8 cellular contexts compared by ENCODE assay signal in the genomic region with DNA sequence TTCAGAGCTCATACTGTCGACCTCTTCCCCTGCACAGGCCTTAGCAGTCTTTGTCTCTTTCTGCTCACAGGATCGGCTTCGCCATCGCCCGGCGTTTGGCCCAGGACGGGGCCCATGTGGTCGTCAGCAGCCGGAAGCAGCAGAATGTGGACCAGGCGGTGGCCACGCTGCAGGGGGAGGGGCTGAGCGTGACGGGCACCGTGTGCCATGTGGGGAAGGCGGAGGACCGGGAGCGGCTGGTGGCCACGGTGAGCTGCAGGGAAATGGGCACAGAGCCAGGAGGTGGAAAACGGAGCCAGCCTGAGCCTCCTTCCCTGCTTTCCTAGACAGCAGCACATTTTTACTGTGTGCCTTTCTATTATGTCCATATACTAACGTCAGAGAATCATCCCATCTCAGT. TPM values are rescaled to one million over a fixed set of nuclear protein-coding genes. Genes with fewer than 3 reads are reported as not detected.
DNase-seq lines count a peak whose midpoint lies in the region; ATAC-seq and TF ChIP-seq lines count a peak whose summit lies in the region.
"Not testable (repeated sequence)": the region's sequence is repeated elsewhere in the genome, so short reads cannot be mapped to it uniquely, and the experiment has no call there.

No MANE protein-coding gene starts in this region.

- TF ChIP-seq CTCF in LNCaP clone FGC (IDR thresholded peaks at IDR 0.05; ENCODE audit: control insufficient read depth, extremely low read depth, insufficient read depth); breast epithelium (IDR thresholded peaks at IDR 0.05); hepatocyte (IDR thresholded peaks at IDR 0.05; ENCODE audit: poor library complexity); osteoblast (IDR thresholded peaks at IDR 0.05; ENCODE audit: extremely low read depth, low read depth, low read length); thoracic aorta (IDR thresholded peaks at IDR 0.05): not testable (repeated sequence)

- not testable (repeated sequence) for H3K36me3 ChIP-seq in breast epithelium; hepatocyte (replicated peaks; ENCODE audit: insufficient read depth, low read depth); osteoblast (ENCODE audit: insufficient read depth, low read length); thoracic aorta

- DNase-seq in DMS153 (lab: John Stamatoyannopoulos, UW) (peak; percentile 27), LNCaP clone FGC (ENCODE audit: low read depth) (peak; percentile 38), NCI-H345 treated with DMSO at 0.1 percent for 48 hours (lab: John Stamatoyannopoulos, UW; ENCODE audit: unreplicated experiment) (peak; percentile 14), SHP77 (lab: John Stamatoyannopoulos, UW) (peak; percentile 71 to 79), breast epithelium (ENCODE audit: low spot score in 2 of 2) (peak in 1 of 2 donors; percentile 63)
- not testable (repeated sequence) for DNase-seq in hepatocyte (ENCODE audit: low spot score); osteoblast (ENCODE audit: insufficient read length, low spot score, missing footprints); thoracic aorta (ENCODE audit: low spot score)

- H3K4me3 ChIP-seq in LNCaP clone FGC (ENCODE audit: low read depth, low read length) (peak overlapping the region; percentile 79), breast epithelium (peak overlapping the region in 2 of 3 donors; percentile 84 to 87), thoracic aorta (peak overlapping the region; percentile 81)
- not testable (repeated sequence) for H3K4me3 ChIP-seq in hepatocyte; osteoblast (ENCODE audit: insufficient read depth, low read length)

- not testable (repeated sequence) for H2AFZ ChIP-seq in hepatocyte; osteoblast (ENCODE audit: low read length)

- not testable (repeated sequence) for H3K4me1 ChIP-seq in breast epithelium; hepatocyte (ENCODE audit: insufficient read depth); osteoblast (ENCODE audit: insufficient read depth, low read length); thoracic aorta (ENCODE audit: control insufficient read depth in 1 of 2, low read depth in 2 of 2)

- not testable (repeated sequence) for H3K9me3 ChIP-seq in breast epithelium; hepatocyte (ENCODE audit: low read depth); osteoblast (ENCODE audit: low read depth, low read length); thoracic aorta

- WGBS in hepatocyte (ENCODE audit: low lambda C conversion rate, missing lambda C conversion rate), result 97% methylated on average over 20 of the region's 20 CpGs

- H3K27ac ChIP-seq in breast epithelium (peak overlapping the region in 1 of 2 donors; percentile 44), thoracic aorta (peak overlapping the region in 1 of 2 donors; percentile 79)
- H3K27ac ChIP-seq in hepatocyte; osteoblast (ENCODE audit: low read depth, low read length): not testable (repeated sequence)

- TF ChIP-seq POLR2A in breast epithelium (IDR thresholded peaks at IDR 0.05), result not testable (repeated sequence)

- intact Hi-C loops in breast epithelium (cut with DNase I; ENCODE audit: low total_unique reads), result not testable (repeated sequence)

- H3K4me2 ChIP-seq in hepatocyte (peak overlapping the region; percentile 97), osteoblast (ENCODE audit: insufficient read depth, low read length) (peak overlapping the region; percentile 78)

- H3K27me3 ChIP-seq in breast epithelium; hepatocyte; osteoblast (ENCODE audit: insufficient read depth, low read length); thoracic aorta (replicated peaks; ENCODE audit: insufficient read depth): not testable (repeated sequence)

- not testable (repeated sequence) for ATAC-seq in thoracic aorta (ENCODE audit: insufficient number of reproducible peaks, low FRiP score, low read depth)

- peaks cover 26% of the 10 kb centered on the region for H3K79me2 ChIP-seq in hepatocyte
- peaks cover 11% of the 10 kb centered on the region for H3K79me2 ChIP-seq in osteoblast (ENCODE audit: insufficient read depth, low read length)

- not testable (repeated sequence) for H3K9me2 ChIP-seq in hepatocyte (replicated peaks; ENCODE audit: insufficient read depth)

- not testable (repeated sequence) for H4K20me1 ChIP-seq in hepatocyte (ENCODE audit: insufficient read depth, poor library complexity, severe bottlenecking); osteoblast (ENCODE audit: insufficient read depth, low read length)

RNA-seq across cellular contexts. Expression of a gene that starts 1.4 kb away (rescaled TPM):
- 10 to 100 TPM; 38.4 to 48.8 (median 40.0) TPM for total RNA-seq in breast epithelium
- 26.5 and 38.3 TPM in 2 replicates for total RNA-seq in hepatocyte
- 41.3 and 47.4 TPM in 2 replicates for polyA plus RNA-seq in hepatocyte
- 31.5 and 36.5 TPM in 2 replicates for total RNA-seq in osteoblast
- total RNA-seq in thoracic aorta, result 10 to 100 TPM; 18.0 to 20.6 TPM

RNA-seq across cellular contexts. Expression of a gene that starts 33.8 kb away (rescaled TPM):
- 10 to 100 TPM; 13.4 to 22.9 (median 16.8) TPM for total RNA-seq in breast epithelium
- total RNA-seq in hepatocyte, result 14.6 and 15.2 TPM in 2 replicates
- 22.6 and 28.4 TPM in 2 replicates for polyA plus RNA-seq in hepatocyte
- 9.0 and 9.7 TPM in 2 replicates for total RNA-seq in osteoblast
- 1 to 10 TPM; 5.5 to 6.9 TPM for total RNA-seq in thoracic aorta
